ENCODE assay signal across 8 cellular contexts in the genomic region with DNA sequence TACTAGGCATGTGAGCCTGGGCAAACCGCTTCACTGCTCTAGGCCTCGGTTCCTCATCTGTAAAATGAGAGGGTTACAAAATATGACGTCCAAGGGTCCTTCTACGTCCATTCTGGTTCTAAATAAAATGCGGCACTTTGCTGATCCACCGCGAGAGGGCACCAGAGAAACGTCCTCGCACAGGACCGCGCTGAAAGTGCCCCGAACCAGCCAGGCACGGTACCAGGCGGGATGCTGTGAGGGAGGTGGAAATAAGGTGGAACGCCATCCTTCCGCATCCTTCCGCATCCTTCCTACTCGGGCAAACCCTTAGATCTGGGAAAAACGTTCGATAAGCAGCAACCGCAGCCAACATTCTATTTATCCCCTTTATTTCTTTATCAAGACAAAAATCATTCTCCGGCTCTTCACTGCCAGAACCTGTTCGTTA.
DNase-seq lines count a peak whose midpoint lies in the region; ATAC-seq, FAIRE-seq and TF ChIP-seq lines count a peak whose summit lies in the region.

No MANE protein-coding gene starts in this region.

- no peak for TF ChIP-seq POLR2A in H54 (IDR thresholded peaks at IDR 0.05; ENCODE audit: low read depth, low read length)

- H3K27me3 ChIP-seq in Caco-2 (replicated peaks; ENCODE audit: control insufficient read depth, insufficient read depth, low read length): no peaks in the 10 kb centered on the region; the same call in 1 of the 2 replicates

- DNase-seq in Caco-2 (peak; percentile 60 to 67), H54 (ENCODE audit: insufficient read length, low spot score) (peak; percentile 60), NCI-H2029 treated with DMSO at 0.1 percent for 48 hours (lab: John Stamatoyannopoulos, UW) (peak; percentile 14), T-helper 9 cell (peak; percentile 67), astrocyte of the cerebellum (ENCODE audit: low read depth) (peak; percentile 38), iPS-NIHi11 (ENCODE audit: low spot score) (peak; percentile 81)
- peak; percentile 81 for DNase-seq in stimulated activated CD4-positive, alpha-beta T cell treated with anti-CD3 and anti-CD28 coated beads, Interleukin-15, amount 100 ng/mL, for 24 hours

- CTCF ChIA-PET in Caco-2 (lab: Charles Lee): no interaction called here

- no TSS peak for BruUV-seq in Caco-2 (replicated peaks; lab: Mats Ljungman, UMichigan)

- no peaks in the 10 kb centered on the region for H3K4me1 Mint-ChIP-seq in Caco-2 (ENCODE audit: low read depth, unreplicated experiment)

- no peak overlapping the region for H3K4me3 Mint-ChIP-seq in Caco-2 (ENCODE audit: unreplicated experiment)

- POLR2A ChIA-PET in Caco-2 (lab: Charles Lee): no interaction called here

- H3K9me3 Mint-ChIP-seq in Caco-2 (ENCODE audit: unreplicated experiment): no peaks in the 10 kb centered on the region

- no peak overlapping the region for H3K4me3 ChIP-seq in Caco-2 (ENCODE audit: low read depth, low read length)
- H3K4me3 ChIP-seq in astrocyte of the cerebellum (ENCODE audit: low read depth, low read length): no peak overlapping the region

- H3K27ac Mint-ChIP-seq in Caco-2 (ENCODE audit: unreplicated experiment): no peak overlapping the region

- in situ Hi-C loops in astrocyte of the cerebellum (cut with HindIII; ENCODE audit: low sequenced_read_pairs): no loop called here

- TF ChIP-seq CTCF in Caco-2 (IDR thresholded peaks at IDR 0.05; ENCODE audit: insufficient read depth in 1 of 2, low read depth in 1 of 2, low read length in 1 of 2, severe bottlenecking in 1 of 2, unreplicated experiment in 1 of 2) (peak; percentile 79 to 86), astrocyte of the cerebellum (IDR thresholded peaks at IDR 0.05; ENCODE audit: low read depth, low read length, missing control alignments) (peak; percentile 91)

- no peak for ATAC-seq in HG02870 (IDR thresholded peaks at IDR 0.05; ENCODE audit: unreplicated experiment)

- intact Hi-C loops in Caco-2 (cut with micrococcal nuclease; ENCODE audit: unreplicated experiment): loop anchor here (1.0 to 2.0 kb wide), 3 partner anchors 82 to 506 kb away; no protein-coding TSS in a partner anchor

- peaks cover 9% of the 10 kb centered on the region for H3K27me3 Mint-ChIP-seq in Caco-2 (ENCODE audit: insufficient read depth, unreplicated experiment)

- FAIRE-seq in H54 (lab: Jason Lieb, UNC): peak; percentile 62

- no peaks in the 10 kb centered on the region for H3K36me3 Mint-ChIP-seq in Caco-2 (ENCODE audit: insufficient read depth, unreplicated experiment)

- 0 out of 2 replicates have a peak, but pooled peaks cover 5% of the 10 kb centered on the region for H3K4me1 ChIP-seq in Caco-2

- peaks cover 7% of the 10 kb centered on the region for H3K9me3 ChIP-seq in Caco-2

- no peaks in the 10 kb centered on the region for H3K36me3 ChIP-seq in Caco-2 (ENCODE audit: control insufficient read depth, insufficient read depth, low read length)

Comparison
In these comparisons a context has a peak if more than half of its experiments do, and no peak if none do; other contexts are left out.
1. DNase-seq: peak in every context shown above with its lines; median percentile 81 in iPS-NIHi11; 81 in stimulated activated CD4-positive, alpha-beta T cell treated with anti-CD3 and anti-CD28 coated beads, Interleukin-15, amount 100 ng/mL, for 24 hours; 67 in T-helper 9 cell; 64 in Caco-2; 60 in H54; 38 in astrocyte of the cerebellum; 14 in NCI-H2029 treated with DMSO at 0.1 percent for 48 hours.